12 cellular contexts compared by ENCODE assay signal in genomic region chr20:59159091-59159821, GRCh38. TPM values are rescaled to one million over a fixed set of nuclear protein-coding genes. Genes with fewer than 3 reads are reported as not detected.
DNase-seq lines count a peak whose midpoint lies in the region; TF ChIP-seq lines count a peak whose summit lies in the region.
"Had no signal": no experiment of that assay in that cellular context is flagged by ENCODE, and none has a peak within 500 bp of the region (broad histone marks: within the 10 kb centered on the region; RNA-seq: fewer than 3 reads in every experiment).

No MANE protein-coding gene starts in this region.

- peaks cover 21% of the 10 kb centered on the region for H3K4me1 ChIP-seq in suprapubic skin
- H3K4me1 ChIP-seq in smooth muscle cell (ENCODE audit: low read depth) = no peaks in the 10 kb centered on the region
- H3K4me1 ChIP-seq in breast epithelium = no peaks in the 10 kb centered on the region
- H3K4me1 ChIP-seq: right atrium auricular region had no signal

- H3K27me3 ChIP-seq in suprapubic skin = peaks cover 20% of the 10 kb centered on the region
- H3K27me3 ChIP-seq in smooth muscle cell (ENCODE audit: low read depth) = peaks cover 27% of the 10 kb centered on the region
- no peaks in the 10 kb centered on the region for H3K27me3 ChIP-seq in breast epithelium
- H3K27me3 ChIP-seq: right atrium auricular region had no signal

- no peaks in the 10 kb centered on the region for H3K9me3 Mint-ChIP-seq in activated T-cell treated with anti-CD3 and anti-CD28 coated beads, Interleukin-2, amount 50 U/mL, for 24 hours

- no peak overlapping the region for H2AFZ ChIP-seq in smooth muscle cell (ENCODE audit: low read depth)

- H3F3A ChIP-seq in smooth muscle cell (ENCODE audit: low read depth) = no peaks in the 10 kb centered on the region

- no peaks in the 10 kb centered on the region for H3K79me2 ChIP-seq in smooth muscle cell (ENCODE audit: low read depth)

- no peak overlapping the region for H3K9ac ChIP-seq in smooth muscle cell (ENCODE audit: low read depth)
- H3K9ac ChIP-seq: KMS-11 had no signal

- peak overlapping the region; percentile 76 for H3K4me3 Mint-ChIP-seq in activated T-cell treated with anti-CD3 and anti-CD28 coated beads, Interleukin-2, amount 50 U/mL, for 24 hours

- no peaks in the 10 kb centered on the region for H3K36me3 Mint-ChIP-seq in activated T-cell treated with anti-CD3 and anti-CD28 coated beads, Interleukin-2, amount 50 U/mL, for 24 hours (ENCODE audit: low read depth)

- H3K36me3 ChIP-seq in suprapubic skin (no peaks in the 10 kb centered on the region), smooth muscle cell (ENCODE audit: low read depth) (no peaks in the 10 kb centered on the region), breast epithelium (no peaks in the 10 kb centered on the region)
- H3K36me3 ChIP-seq: right atrium auricular region had no signal

- WGBS in suprapubic skin = 51% methylated on average over 10 of the region's 12 CpGs
- WGBS in smooth muscle cell (ENCODE audit: low lambda C conversion rate) = 82% methylated on average over 12 of the region's 12 CpGs

- TF ChIP-seq EP300 in suprapubic skin (IDR thresholded peaks at IDR 0.05) = no peak

- no peaks in the 10 kb centered on the region for H4K20me1 ChIP-seq in smooth muscle cell (ENCODE audit: low read depth)

- TF ChIP-seq POLR2A in suprapubic skin (IDR thresholded peaks at IDR 0.05) (no peak), breast epithelium (IDR thresholded peaks at IDR 0.05) (no peak)

- intact Hi-C loops in breast epithelium (cut with DNase I; ENCODE audit: low total_unique reads) = no loop called here

- DNase-seq in NCI-H526 (lab: John Stamatoyannopoulos, UW) (peak; percentile 12 to 50), NCI-H526 treated with DMSO at 0.1 percent for 48 hours (lab: John Stamatoyannopoulos, UW) (no peak), islet precursor cell (peak; percentile 39), suprapubic skin (ENCODE audit: low spot score in 2 of 2) (no peak), cortex of kidney (lab: John Stamatoyannopoulos, UW) (no peak), smooth muscle cell (lab: John Stamatoyannopoulos, UW; ENCODE audit: unreplicated experiment) (no peak), breast epithelium (ENCODE audit: low spot score in 2 of 2) (no peak)
- peak; percentile 72 for DNase-seq in activated T-cell treated with anti-CD3 and anti-CD28 coated beads, Interleukin-2, amount 50 U/mL, for 24 hours

- peaks cover 96% of the 10 kb centered on the region for H3K4me1 Mint-ChIP-seq in activated T-cell treated with anti-CD3 and anti-CD28 coated beads, Interleukin-2, amount 50 U/mL, for 24 hours (ENCODE audit: low read depth)

- peak overlapping the region; percentile 95 for H3K27ac Mint-ChIP-seq in activated T-cell treated with anti-CD3 and anti-CD28 coated beads, Interleukin-2, amount 50 U/mL, for 24 hours

- H3K27ac ChIP-seq in suprapubic skin (peak overlapping the region; percentile 24), smooth muscle cell (ENCODE audit: low read depth) (no peak overlapping the region), breast epithelium (peak overlapping the region in 1 of 2 donors; percentile 32)
- H3K27ac ChIP-seq: KMS-11, right atrium auricular region, SK-N-MC had no signal

- no peaks in the 10 kb centered on the region for H3K9me3 ChIP-seq in suprapubic skin
- no peaks in the 10 kb centered on the region for H3K9me3 ChIP-seq in smooth muscle cell (replicated peaks; ENCODE audit: low read depth)
- no peaks in the 10 kb centered on the region for H3K9me3 ChIP-seq in breast epithelium
- H3K9me3 ChIP-seq: right atrium auricular region had no signal

- TF ChIP-seq CTCF in suprapubic skin (IDR thresholded peaks at IDR 0.05) = no peak
- TF ChIP-seq CTCF in smooth muscle cell (IDR thresholded peaks at IDR 0.05; ENCODE audit: borderline replicate concordance, insufficient read depth, poor library complexity, severe bottlenecking) = no peak
- no peak for TF ChIP-seq CTCF in breast epithelium (IDR thresholded peaks at IDR 0.05)

- no peak overlapping the region for H3K4me2 ChIP-seq in smooth muscle cell
- H3K4me2 ChIP-seq: KMS-11 had no signal

- no peak overlapping the region for H3K4me3 ChIP-seq in suprapubic skin
- H3K4me3 ChIP-seq in smooth muscle cell = no peak overlapping the region
- H3K4me3 ChIP-seq in breast epithelium = peak overlapping the region in 1 of 3 donors; percentile 11
- H3K4me3 ChIP-seq: GM12878, right atrium auricular region, SK-N-MC had no signal

- H3K27me3 Mint-ChIP-seq in activated T-cell treated with anti-CD3 and anti-CD28 coated beads, Interleukin-2, amount 50 U/mL, for 24 hours = no peaks in the 10 kb centered on the region

RNA-seq across cellular contexts. Expression of gene ZNF831, which starts 4.4 kb away (rescaled TPM):
- total RNA-seq in suprapubic skin (1 to 10 TPM in 1 of 4 donors, under 1 TPM in 2, not detected in 1; 0.16 to 1.0 (median 0.34) TPM), smooth muscle cell (not detected in 2 replicates), breast epithelium (1 to 10 TPM in 2 of 3 donors, under 1 TPM in 1; 0.48 to 1.6 (median 1.2) TPM)
- not detected in 2 replicates for polyA plus RNA-seq in smooth muscle cell

Comparison
In these comparisons a context has a peak if more than half of its experiments do, and no peak if none do; other contexts are left out.
1. DNase-seq: peak in NCI-H526 (2 of 2), activated T-cell treated with anti-CD3 and anti-CD28 coated beads, Interleukin-2, amount 50 U/mL, for 24 hours (single experiment) and islet precursor cell (single experiment); none in NCI-H526 treated with DMSO at 0.1 percent for 48 hours (single experiment), suprapubic skin (0 of 2), cortex of kidney (single experiment), smooth muscle cell (single experiment) and breast epithelium (0 of 2).